ENCODE assay signal across 9 cellular contexts in the genomic region with DNA sequence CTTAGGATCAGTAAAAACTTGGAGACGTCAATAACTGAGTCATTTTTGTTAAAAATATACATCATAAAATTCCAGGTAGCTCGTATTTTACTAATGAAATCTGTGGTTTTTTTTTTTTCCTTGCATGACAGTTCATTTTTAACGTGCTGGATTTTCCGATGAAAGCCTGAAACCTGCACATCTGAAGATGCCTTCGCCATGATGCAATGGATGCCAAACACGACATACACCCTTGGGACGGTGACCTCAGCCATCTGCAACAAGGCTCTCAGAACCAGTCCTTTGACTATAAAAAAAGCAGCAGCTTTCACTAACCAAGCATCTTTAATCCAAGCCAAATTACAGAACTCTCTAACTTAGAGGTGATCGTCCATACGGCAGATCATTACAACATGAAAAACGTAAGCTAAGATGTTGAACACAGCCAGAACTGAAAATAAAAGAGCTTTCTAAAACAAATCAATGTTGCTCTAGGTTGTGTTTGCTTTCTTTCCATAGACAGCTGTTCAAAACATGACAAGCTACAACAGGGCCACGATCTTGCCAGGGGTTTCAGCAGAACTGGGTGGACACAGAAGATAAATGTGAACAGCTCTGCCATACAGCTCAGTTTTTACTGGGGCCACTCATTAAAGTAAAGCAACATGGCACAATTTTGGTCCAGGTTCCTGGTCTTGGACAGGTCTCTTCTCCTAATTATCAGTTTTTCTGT. TPM values are rescaled to one million over a fixed set of nuclear protein-coding genes. Genes with fewer than 3 reads are reported as not detected.
DNase-seq lines count a peak whose midpoint lies in the region; ATAC-seq and TF ChIP-seq lines count a peak whose summit lies in the region.
"Had no signal": no experiment of that assay in that cellular context is flagged by ENCODE, and none has a peak within 500 bp of the region (broad histone marks: within the 10 kb centered on the region; RNA-seq: fewer than 3 reads in every experiment).

No MANE protein-coding gene starts in this region.

- H3K4me3 Mint-ChIP-seq in CD14-positive monocyte: peak overlapping the region; percentile 66 to 85
- H3K4me3 Mint-ChIP-seq in stimulated activated naive CD8-positive, alpha-beta T cell treated with anti-CD3 and anti-CD28 coated beads, Interleukin-15, amount 100 ng/mL, for 72 hours: peak overlapping the region; percentile 77 to 86

- no peak for DNase-seq in CD14-positive monocyte (ENCODE audit: low spot score)
- DNase-seq in NAMALWA (ENCODE audit: low spot score): peak; percentile 80
- DNase-seq in fibroblast of lung (ENCODE audit: low read depth in 2 of 2): peak; percentile 43 to 44
- DNase-seq in stimulated activated naive CD8-positive, alpha-beta T cell treated with anti-CD3 and anti-CD28 coated beads, Interleukin-15, amount 100 ng/mL, for 72 hours: no peak
- no peak for DNase-seq in GM10248 (ENCODE audit: extremely low spot score)
- no peak for DNase-seq in NCI-H748 treated with DMSO at 0.1 percent for 48 hours (lab: John Stamatoyannopoulos, UW)
- no peak for DNase-seq in omental fat pad (ENCODE audit: low spot score)

- H3K27ac ChIP-seq in fibroblast of lung (ENCODE audit: insufficient read depth, low read length): peak overlapping the region; percentile 1

- H3K9me3 ChIP-seq in fibroblast of lung (ENCODE audit: control insufficient read depth, insufficient read depth, low read depth, low read length): no peaks in the 10 kb centered on the region

- intact Hi-C loops in CD14-positive monocyte (cut with micrococcal nuclease): loop anchor here in 1 of 2 donors (10.0 kb wide), 1 partner anchor 102 kb away; no protein-coding TSS in a partner anchor

- peaks cover 75% of the 10 kb centered on the region for H3K4me1 Mint-ChIP-seq in CD14-positive monocyte
- peaks cover 93% of the 10 kb centered on the region for H3K4me1 Mint-ChIP-seq in stimulated activated naive CD8-positive, alpha-beta T cell treated with anti-CD3 and anti-CD28 coated beads, Interleukin-15, amount 100 ng/mL, for 72 hours

- peaks cover 12% of the 10 kb centered on the region for H3K4me1 ChIP-seq in fibroblast of lung (ENCODE audit: control insufficient read depth, extremely low read depth, insufficient read depth, low read length)

- CTCF ChIA-PET in GM10248 (lab: Yijun Ruan, JAX): interaction anchor here (0.7 to 2.5 kb wide), 12 partner anchors 8 to 502 kb away, joined by 3 to 12 read pairs (median 5); a partner anchor contains a TSS

- peak overlapping the region; percentile 93 to 99 (median 96) for H3K27ac Mint-ChIP-seq in CD14-positive monocyte
- H3K27ac Mint-ChIP-seq in stimulated activated naive CD8-positive, alpha-beta T cell treated with anti-CD3 and anti-CD28 coated beads, Interleukin-15, amount 100 ng/mL, for 72 hours: peak overlapping the region; percentile 93 to 95

- ATAC-seq in GM21381 (IDR thresholded peaks at IDR 0.05; ENCODE audit: unreplicated experiment) (peak; percentile 18), omental fat pad (ENCODE audit: low FRiP score) (no peak)
- ATAC-seq in stimulated activated naive CD8-positive, alpha-beta T cell treated with anti-CD3 and anti-CD28 coated beads, Interleukin-15, amount 100 ng/mL, for 72 hours: no peak

- H3K36me3 ChIP-seq in fibroblast of lung (ENCODE audit: control insufficient read depth, insufficient read depth, low read length): peaks cover 2% of the 10 kb centered on the region

- H3K27me3 Mint-ChIP-seq in CD14-positive monocyte (ENCODE audit: low read depth in 3 of 3): no peaks in the 10 kb centered on the region
- H3K27me3 Mint-ChIP-seq in stimulated activated naive CD8-positive, alpha-beta T cell treated with anti-CD3 and anti-CD28 coated beads, Interleukin-15, amount 100 ng/mL, for 72 hours: no peaks in the 10 kb centered on the region

- no peak for TF ChIP-seq CTCF in CD14-positive monocyte (IDR thresholded peaks at IDR 0.05)
- no peak for TF ChIP-seq CTCF in fibroblast of lung (conservative IDR thresholded peaks at IDR 0.05 in 1 of 2, IDR thresholded peaks at IDR 0.05 in 1 of 2; ENCODE audit: low read depth in 1 of 2, low read length in 2 of 2)
- no peak for TF ChIP-seq CTCF in GM10248 (IDR thresholded peaks at IDR 0.05; ENCODE audit: control extremely low read depth, extremely low read depth, low read depth, missing control alignments)
- TF ChIP-seq CTCF in omental fat pad (IDR thresholded peaks at IDR 0.05): no peak

- H4K20me1 ChIP-seq in fibroblast of lung (ENCODE audit: control insufficient read depth, extremely low read depth, insufficient read depth, low read length): no peaks in the 10 kb centered on the region

- no peak overlapping the region for H3K9ac ChIP-seq in fibroblast of lung (ENCODE audit: insufficient read depth, low read length)

- no peaks in the 10 kb centered on the region for H3K9me3 Mint-ChIP-seq in CD14-positive monocyte
- peaks cover 0 to 4% of the 10 kb centered on the region in 2 donors for H3K9me3 Mint-ChIP-seq in stimulated activated naive CD8-positive, alpha-beta T cell treated with anti-CD3 and anti-CD28 coated beads, Interleukin-15, amount 100 ng/mL, for 72 hours

- H3K27me3 ChIP-seq in fibroblast of lung (ENCODE audit: control insufficient read depth, insufficient read depth, low read length): no peaks in the 10 kb centered on the region

- POLR2A ChIA-PET in GM10248 (lab: Yijun Ruan, JAX): interaction anchor here (0.6 to 1.0 kb wide), 2 partner anchors 11 to 30 kb away, joined by 3 to 4 read pairs; no protein-coding TSS in a partner anchor

- peaks cover 64% of the 10 kb centered on the region for H3K79me2 ChIP-seq in fibroblast of lung (ENCODE audit: control insufficient read depth, insufficient read depth, low read length)

- no peak overlapping the region for H2AFZ ChIP-seq in fibroblast of lung (ENCODE audit: low read length)

- peaks cover 30 to 36% of the 10 kb centered on the region in 2 donors for H3K36me3 Mint-ChIP-seq in CD14-positive monocyte

- H3K4me3 ChIP-seq in fibroblast of lung (replicated peaks in 1 of 4; ENCODE audit: control extremely low read depth in 1 of 4, insufficient read depth in 1 of 4, low read depth in 3 of 4, low read length in 4 of 4): peak overlapping the region in 1 of 4 experiments; percentile 11

- H3K4me2 ChIP-seq in fibroblast of lung (ENCODE audit: extremely low read depth, insufficient read depth, low read length): peak overlapping the region; percentile 55

RNA-seq across cellular contexts. Expression of a gene that starts 7.8 kb away (rescaled TPM):
- polyA plus RNA-seq in CD14-positive monocyte (10 to 100 TPM; 15.3 to 26.5 TPM), fibroblast of lung (22.8 and 28.5 TPM in 2 replicates)
- total RNA-seq in fibroblast of lung (30.0 and 37.5 TPM in 2 replicates), omental fat pad (10 to 100 TPM; 23.7 to 51.2 (median 29.5) TPM)
- 26.3 and 27.5 TPM in 2 replicates for polyA plus RNA-seq in fibroblast of lung (2012)
- polyA minus RNA-seq in fibroblast of lung (ENCODE audit: low replicate concordance): 37.0 and 50.9 TPM in 2 replicates

RNA-seq across cellular contexts. Expression of a gene that starts 48.6 kb away (rescaled TPM):
- under 1 TPM; 0.45 to 0.54 TPM for polyA plus RNA-seq in CD14-positive monocyte
- under 0.01 TPM in 2 replicates for total RNA-seq in fibroblast of lung
- 0.20 TPM in 1 of 2 replicates, not detected in the other for polyA plus RNA-seq in fibroblast of lung
- 0.12 and 0.30 TPM in 2 replicates for polyA plus RNA-seq in fibroblast of lung (2012)
- polyA minus RNA-seq in fibroblast of lung (ENCODE audit: low replicate concordance): not detected in 2 replicates
- total RNA-seq in omental fat pad: 1 to 10 TPM in 1 of 4 donors, not detected in 3; 2.5 TPM
- polyA plus RNA-seq: neural cell had no signal

Comparison
In these comparisons a context has a peak if more than half of its experiments do, and no peak if none do; other contexts are left out.
1. DNase-seq: peak in NAMALWA (single experiment) and fibroblast of lung (2 of 2); none in CD14-positive monocyte (single experiment), stimulated activated naive CD8-positive, alpha-beta T cell treated with anti-CD3 and anti-CD28 coated beads, Interleukin-15, amount 100 ng/mL, for 72 hours (0 of 2), GM10248 (single experiment), NCI-H748 treated with DMSO at 0.1 percent for 48 hours (single experiment) and omental fat pad (single experiment).